In the genomic region with DNA sequence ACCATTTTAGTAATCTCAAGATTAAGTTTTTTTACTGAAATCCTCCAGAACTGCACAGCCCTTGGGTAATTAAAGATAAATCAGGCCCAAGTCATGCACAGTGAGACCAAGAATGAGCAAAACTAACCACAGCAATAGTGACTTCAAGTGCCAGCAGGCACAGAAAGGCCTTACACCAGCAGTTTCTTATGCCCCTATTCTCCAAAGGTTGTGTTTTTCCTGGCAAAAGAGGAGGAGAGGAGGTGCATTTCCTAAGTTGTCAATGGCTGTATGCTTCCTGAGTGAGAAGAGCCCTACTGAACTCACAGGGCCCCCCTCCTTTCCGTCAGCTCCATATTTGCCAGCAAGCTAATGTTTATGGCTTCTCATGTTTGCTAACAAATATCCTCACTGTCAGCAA, we compare ENCODE assay signal across 24 cellular contexts.
A peak's percentile ranks its signal among the peaks of the same experiment; 100 is the strongest.
DNase-seq lines count a peak whose midpoint lies in the region; ATAC-seq and TF ChIP-seq lines count a peak whose summit lies in the region.
"Had no signal": no experiment of that assay in that cellular context is flagged by ENCODE, and none has a peak within 500 bp of the region (broad histone marks: within the 10 kb centered on the region; RNA-seq: fewer than 3 reads in every experiment).

No MANE protein-coding gene starts in this region.

- H3K27ac Mint-ChIP-seq in nephron: peak overlapping the region; percentile 51 to 93 (median 53)
- H3K27ac Mint-ChIP-seq: activated B cell treated with CpG ODN at 0.5 μM for 24 hours; activated CD8-positive, alpha-beta T cell treated with anti-CD3 and anti-CD28 coated beads for 36 hours; stimulated activated memory B cell treated with anti-CD40 and anti-IgM and Interleukin-4, amounts not matched to agents 10 μg/mL and 1 μg/mL and 100 μg/mL, for 72 hours; T-helper 17 cell; type B pancreatic cell had no signal

- peaks cover 1% of the 10 kb centered on the region for H3K9me3 Mint-ChIP-seq in nephron

- TF ChIP-seq CTCF in breast epithelium (IDR thresholded peaks at IDR 0.05): no peak
- no peak for TF ChIP-seq CTCF in mammary epithelial cell (conservative IDR thresholded peaks at IDR 0.05 in 1 of 2, IDR thresholded peaks at IDR 0.05 in 1 of 2; ENCODE audit: extremely low read depth in 1 of 2, insufficient read depth in 1 of 2, low read depth in 1 of 2, low read length in 2 of 2)
- TF ChIP-seq CTCF in nephron (IDR thresholded peaks at IDR 0.05; ENCODE audit: unreplicated experiment in 3 of 3): no peak

- dilution Hi-C loops in mammary epithelial cell (cut with HindIII; ENCODE audit: low sequenced_read_pairs): no loop called here

- no peak overlapping the region for H2AFZ ChIP-seq in mammary epithelial cell (ENCODE audit: low read depth, low read length)

- peaks cover 45% of the 10 kb centered on the region for H3K4me1 Mint-ChIP-seq in nephron
- H3K4me1 Mint-ChIP-seq: activated B cell treated with CpG ODN at 0.5 μM for 24 hours; stimulated activated memory B cell treated with anti-CD40 and anti-IgM and Interleukin-4, amounts not matched to agents 10 μg/mL and 1 μg/mL and 100 μg/mL, for 72 hours; T-helper 17 cell had no signal

- H3K4me3 ChIP-seq in breast epithelium (no peak overlapping the region), mammary epithelial cell (replicated peaks in 1 of 3; ENCODE audit: insufficient read depth in 1 of 3, low read depth in 2 of 3, low read length in 3 of 3) (no peak overlapping the region), aorta (ENCODE audit: low read length in 2 of 2) (no peak overlapping the region)
- H3K4me3 ChIP-seq: BLaER1 treated with 17β-estradiol and CSF1 and Interleukin-3, amounts not matched to agents 10 nM and 100 nM had no signal

- H3K27me3 ChIP-seq in breast epithelium (no peaks in the 10 kb centered on the region), mammary epithelial cell (ENCODE audit: insufficient read depth, low read length) (no peaks in the 10 kb centered on the region), aorta (ENCODE audit: control insufficient read depth in 1 of 2, insufficient read depth in 2 of 2, low read length in 1 of 2) (no peaks in the 10 kb centered on the region)
- H3K27me3 ChIP-seq: BLaER1 treated with 17β-estradiol and CSF1 and Interleukin-3, amounts not matched to agents 10 nM and 100 nM; neutrophil had no signal

- no peaks in the 10 kb centered on the region for H3K36me3 ChIP-seq in breast epithelium
- no peaks in the 10 kb centered on the region for H3K36me3 ChIP-seq in mammary epithelial cell (ENCODE audit: insufficient read depth, low read length)
- no peaks in the 10 kb centered on the region for H3K36me3 ChIP-seq in aorta (ENCODE audit: control insufficient read depth in 1 of 2, insufficient read depth in 2 of 2, low read length in 1 of 2)
- H3K36me3 ChIP-seq: BLaER1 treated with 17β-estradiol and CSF1 and Interleukin-3, amounts not matched to agents 10 nM and 100 nM; neutrophil had no signal

- no peaks in the 10 kb centered on the region for H3K79me2 ChIP-seq in mammary epithelial cell (ENCODE audit: insufficient read depth, low read length)

- DNase-seq in breast epithelium (ENCODE audit: low spot score in 2 of 2): no peak
- no peak for DNase-seq in mammary epithelial cell
- DNase-seq in fibroblast of peridontal ligament (ENCODE audit: extremely low read depth): peak; percentile 66
- DNase-seq in aorta: peak in 1 of 2 donors; percentile 46
- DNase-seq in DMS 273 treated with DMSO at 0.1 percent for 48 hours (lab: John Stamatoyannopoulos, UW): no peak
- DNase-seq in activated gamma-delta T cell (lab: John Stamatoyannopoulos, UW): no peak
- no peak for DNase-seq in T-helper 1 cell
- DNase-seq: 8988T; activated B cell treated with CpG ODN at 0.5 μM for 24 hours; activated CD8-positive, alpha-beta T cell treated with anti-CD3 and anti-CD28 coated beads for 36 hours; activated naive CD4-positive, alpha-beta T cell treated with anti-CD3 and anti-CD28 coated beads, Interleukin-2, amount 50 U/mL, for 16 hours; activated T-cell treated with anti-CD3 and anti-CD28 coated beads, Interleukin-2, amount 50 U/mL, for 4 hours; Calu3; KBM-7; kidney glomerular epithelial cell; MV-4-11; NCI-H187 treated with DMSO at 0.1 percent for 48 hours; retina; T-helper 17 cell had no signal

- no peak overlapping the region for H3K4me2 ChIP-seq in mammary epithelial cell (ENCODE audit: insufficient read depth, low read depth, low read length)
- H3K4me2 ChIP-seq: BLaER1 treated with 17β-estradiol and CSF1 and Interleukin-3, amounts not matched to agents 10 nM and 100 nM had no signal

- ATAC-seq in aorta (ENCODE audit: low FRiP score): peak; percentile 76
- ATAC-seq: activated CD8-positive, alpha-beta T cell treated with anti-CD3 and anti-CD28 coated beads for 36 hours; activated T-cell treated with anti-CD3 and anti-CD28 coated beads, Interleukin-2, amount 50 U/mL, for 4 hours; stimulated activated memory B cell treated with anti-CD40 and anti-IgM and Interleukin-4, amounts not matched to agents 10 μg/mL and 1 μg/mL and 100 μg/mL, for 72 hours; T-helper 17 cell had no signal

- H3K36me3 Mint-ChIP-seq in nephron (ENCODE audit: low read depth): no peaks in the 10 kb centered on the region
- H3K36me3 Mint-ChIP-seq: stimulated activated memory B cell treated with anti-CD40 and anti-IgM and Interleukin-4, amounts not matched to agents 10 μg/mL and 1 μg/mL and 100 μg/mL, for 72 hours; type B pancreatic cell had no signal

- BruUV-seq in mammary epithelial cell (replicated peaks; lab: Mats Ljungman, UMichigan): no TSS peak

- H3K4me3 Mint-ChIP-seq in nephron: no peak overlapping the region
- H3K4me3 Mint-ChIP-seq: activated B cell treated with CpG ODN at 0.5 μM for 24 hours; activated CD8-positive, alpha-beta T cell treated with anti-CD3 and anti-CD28 coated beads for 36 hours; activated T-cell treated with anti-CD3 and anti-CD28 coated beads, Interleukin-2, amount 50 U/mL, for 4 hours; stimulated activated memory B cell treated with anti-CD40 and anti-IgM and Interleukin-4, amounts not matched to agents 10 μg/mL and 1 μg/mL and 100 μg/mL, for 72 hours; T-helper 17 cell; type B pancreatic cell had no signal

- CTCF ChIA-PET in mammary epithelial cell (lab: Charles Lee; ENCODE audit: low non-redundant PET): no interaction called here

- no peaks in the 10 kb centered on the region for H4K20me1 ChIP-seq in mammary epithelial cell (ENCODE audit: insufficient read depth, low read length)
- H4K20me1 ChIP-seq: BLaER1 treated with 17β-estradiol and CSF1 and Interleukin-3, amounts not matched to agents 10 nM and 100 nM had no signal

- H3K4me1 ChIP-seq in breast epithelium (no peaks in the 10 kb centered on the region), mammary epithelial cell (ENCODE audit: insufficient read depth, low read length) (no peaks in the 10 kb centered on the region), aorta (ENCODE audit: control insufficient read depth in 1 of 2, insufficient read depth in 2 of 2, low read length in 2 of 2) (peaks cover 0 to 9% of the 10 kb centered on the region in 2 donors)

- peaks cover 3% of the 10 kb centered on the region for H3K27me3 Mint-ChIP-seq in nephron (ENCODE audit: low read depth)
- H3K27me3 Mint-ChIP-seq: activated B cell treated with CpG ODN at 0.5 μM for 24 hours; activated CD8-positive, alpha-beta T cell treated with anti-CD3 and anti-CD28 coated beads for 36 hours; stimulated activated memory B cell treated with anti-CD40 and anti-IgM and Interleukin-4, amounts not matched to agents 10 μg/mL and 1 μg/mL and 100 μg/mL, for 72 hours; T-helper 17 cell; type B pancreatic cell had no signal

- peak overlapping the region; percentile 15 to 43 for H3K27ac ChIP-seq in breast epithelium
- no peak overlapping the region for H3K27ac ChIP-seq in mammary epithelial cell (ENCODE audit: insufficient read depth, low read depth, low read length)
- H3K27ac ChIP-seq in aorta (ENCODE audit: low read depth in 1 of 2, low read length in 2 of 2): no peak overlapping the region
- H3K27ac ChIP-seq: BLaER1 treated with 17β-estradiol and CSF1 and Interleukin-3, amounts not matched to agents 10 nM and 100 nM; neutrophil had no signal

- no peak for TF ChIP-seq POLR2A in breast epithelium (IDR thresholded peaks at IDR 0.05)

- WGBS in mammary epithelial cell (ENCODE audit: low coverage, missing lambda C conversion rate): 100% methylated on average over 1 of the region's 1 CpG
- 15 to 21% methylated on average over 1 of the region's 1 CpG for WGBS in aorta, 2 donors

- no peak overlapping the region for H3K9ac ChIP-seq in mammary epithelial cell (ENCODE audit: insufficient read depth, low read length)
- H3K9ac ChIP-seq: BLaER1 treated with 17β-estradiol and CSF1 and Interleukin-3, amounts not matched to agents 10 nM and 100 nM had no signal

- intact Hi-C loops in breast epithelium (cut with DNase I; ENCODE audit: low total_unique reads) (no loop called here), mammary epithelial cell (cut with micrococcal nuclease) (loop anchor here (5.0 kb wide), 1 partner anchor 38 kb away; no protein-coding TSS in a partner anchor), aorta (cut with DNase I) (no loop called here)

- no peaks in the 10 kb centered on the region for H3K9me3 ChIP-seq in breast epithelium
- H3K9me3 ChIP-seq in mammary epithelial cell (replicated peaks; ENCODE audit: insufficient read depth, low read length): no peaks in the 10 kb centered on the region
- no peaks in the 10 kb centered on the region for H3K9me3 ChIP-seq in aorta (ENCODE audit: control insufficient read depth, low read length)
- H3K9me3 ChIP-seq: BLaER1 treated with 17β-estradiol and CSF1 and Interleukin-3, amounts not matched to agents 10 nM and 100 nM; neutrophil had no signal

- in situ Hi-C loops in mammary epithelial cell (cut with MboI; ENCODE audit: low sequenced_read_pairs in 2 of 2): no loop called here

Comparison
In these comparisons a context has a peak if more than half of its experiments do, and no peak if none do; other contexts are left out.
1. H3K27ac ChIP-seq: peak in breast epithelium (2 of 2); none in mammary epithelial cell (single experiment) and aorta (0 of 2).